Comparison of ENCODE assay signal across 13 cellular contexts in the genomic region with DNA sequence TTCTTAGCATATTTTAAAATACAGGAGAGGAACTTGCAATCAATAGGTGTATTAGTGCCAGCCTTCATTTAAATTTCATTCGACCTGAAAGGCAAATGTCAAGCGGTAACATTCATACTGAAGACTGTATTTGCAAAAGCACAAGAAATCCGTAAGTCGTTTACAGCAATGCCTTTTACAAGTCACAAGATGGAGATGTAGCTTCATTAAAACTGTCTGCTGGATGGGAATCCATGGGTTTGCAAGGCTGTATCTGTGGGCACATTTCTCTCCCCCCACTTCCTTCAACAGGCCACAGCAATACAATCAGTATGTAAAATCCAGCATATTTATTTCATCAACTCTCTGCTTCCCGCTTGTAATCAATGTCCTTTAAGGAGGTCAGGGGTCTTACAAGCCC.
DNase-seq lines count a peak whose midpoint lies in the region; ATAC-seq, FAIRE-seq and TF ChIP-seq lines count a peak whose summit lies in the region.
"Had no signal": no experiment of that assay in that cellular context is flagged by ENCODE, and none has a peak within 500 bp of the region (broad histone marks: within the 10 kb centered on the region; RNA-seq: fewer than 3 reads in every experiment).

No MANE protein-coding gene starts in this region.

- in situ Hi-C loops in K562 (cut with MboI): no loop called here

- DNase-seq in K562 (ENCODE audit: extremely low read depth in 1 of 4, low spot score in 3 of 4) (no peak), left kidney (ENCODE audit: low read depth, low spot score) (peak; percentile 54), substantia nigra (lab: John Stamatoyannopoulos, UW) (peak in 2 of 49 donors; percentile 20 to 26), OCI-M2 (lab: John Stamatoyannopoulos, UW; ENCODE audit: unreplicated experiment) (no peak), NCI-H69 (lab: John Stamatoyannopoulos, UW) (no peak), epidermal melanocyte (ENCODE audit: insufficient read length, low spot score) (no peak), occipital lobe (lab: John Stamatoyannopoulos, UW) (no peak)
- DNase-seq: activated B cell treated with CpG ODN at 0.5 μM for 24 hours, activated gamma-delta T cell, NCI-H1417 treated with DMSO at 0.1 percent for 48 hours had no signal

- TF ChIP-seq POLR2A in K562 (conservative IDR thresholded peaks at IDR 0.05): no peak

- peaks cover 5% of the 10 kb centered on the region for H3K36me3 ChIP-seq in K562 (ENCODE audit: control insufficient read depth, insufficient read depth, low read length)
- H3K36me3 ChIP-seq: HAP-1 had no signal

- no peak overlapping the region for H3K4me2 ChIP-seq in K562 (ENCODE audit: insufficient read depth, low read length)

- CTCF ChIA-PET in K562 (lab: Yijun Ruan, JAX; ENCODE audit: low intra/inter-chr PET ratio): interaction anchor here (1.3 to 1.6 kb wide), 2 partner anchors 206 to 384 kb away, joined by 3 to 5 read pairs; no protein-coding TSS in a partner anchor

- H3K9me1 ChIP-seq in K562 (ENCODE audit: control insufficient read depth, insufficient read depth, low read length): no peaks in the 10 kb centered on the region

- FAIRE-seq in K562 (lab: Jason Lieb, UNC): peak; percentile 51
- FAIRE-seq: kidney had no signal

- H3K27ac ChIP-seq in K562 (ENCODE audit: extremely low read depth, low read depth, low read length): no peak overlapping the region
- H3K27ac ChIP-seq in substantia nigra (ENCODE audit: low read depth, low read length, poor library complexity, severe bottlenecking): peak overlapping the region; percentile 10

- H3K9me3 ChIP-seq in K562 (replicated peaks; ENCODE audit: control insufficient read depth, insufficient read depth, low read depth, low read length): no peaks in the 10 kb centered on the region
- H3K9me3 ChIP-seq: HAP-1 had no signal

- no peaks in the 10 kb centered on the region; the same call in 2 of the 3 replicates for H3K79me2 ChIP-seq in K562 (ENCODE audit: control insufficient read depth, insufficient read depth, low read length)

- WGBS in K562 (ENCODE audit: insufficient coverage, low coverage, missing lambda C conversion rate): 88% methylated on average over 5 of the region's 5 CpGs

- TF ChIP-seq EP300 in Ishikawa (IDR thresholded peaks at IDR 0.05; ENCODE audit: borderline replicate concordance): no peak
- no peak for TF ChIP-seq EP300 in K562 (IDR thresholded peaks at IDR 0.05; ENCODE audit: low read length)

- POLR2A ChIA-PET in K562 (lab: Yijun Ruan, JAX): no interaction called here

- TF ChIP-seq CTCF in K562 (IDR thresholded peaks at IDR 0.05 in 2 of 3, conservative IDR thresholded peaks at IDR 0.05 in 1 of 3; ENCODE audit: insufficient read depth in 2 of 3, low read depth in 1 of 3, low read length in 3 of 3): peak in 2 of 3 experiments; percentile 19 to 46; a peak in 3 of 6 replicates

- TF ChIP-seq RAD21 in Ishikawa (IDR thresholded peaks at IDR 0.05; ENCODE audit: low read depth) (peak; percentile 18; the same call in 1 of the 2 replicates), K562 (CRISPR knock-in tag; conservative IDR thresholded peaks at IDR 0.05 in 1 of 2, IDR thresholded peaks at IDR 0.05 in 1 of 2) (peak in 1 of 2 experiments; percentile 32; a peak in 1 of 4 replicates)

- intact Hi-C loops in K562 (cut with micrococcal nuclease): no loop called here

- H3K9ac ChIP-seq in K562 (ENCODE audit: insufficient read depth in 1 of 2, low read depth in 2 of 2, low read length in 2 of 2): no peak overlapping the region

- H3K27me3 ChIP-seq in K562 (ENCODE audit: control insufficient read depth in 2 of 2, insufficient read depth in 2 of 2, low read length in 2 of 2): no peaks in the 10 kb centered on the region

- H4K20me1 ChIP-seq in K562 (replicated peaks; ENCODE audit: control insufficient read depth, insufficient read depth, low read length): no peaks in the 10 kb centered on the region

- H3K4me1 ChIP-seq in K562 (replicated peaks in 1 of 2; ENCODE audit: control insufficient read depth in 2 of 2, insufficient read depth in 2 of 2, low read length in 2 of 2): peaks cover 6 to 15% of the 10 kb centered on the region in 2 experiments; a peak in 4 of 5 replicates

- BruUV-seq in K562 (replicated peaks; lab: Mats Ljungman, UMichigan): no TSS peak

- no peak overlapping the region for H2AFZ ChIP-seq in K562 (ENCODE audit: low read depth, low read length)

- H3K4me3 ChIP-seq in K562: no peak overlapping the region
- H3K4me3 ChIP-seq: HAP-1 had no signal

- ATAC-seq in K562: no peak; the same call in 2 of the 3 replicates

TF ChIP-seq in Ishikawa, 13 proteins besides CTCF, POLR2A, EP300 and RAD21 (continues in another document):
- TF ChIP-seq TEAD4 (IDR thresholded peaks at IDR 0.05) (no peak), TCF12 (IDR thresholded peaks at IDR 0.05; ENCODE audit: low read depth) (no peak), NFIC (IDR thresholded peaks at IDR 0.05) (no peak), CEBPB (IDR thresholded peaks at IDR 0.05) (no peak), YY1 (IDR thresholded peaks at IDR 0.05; ENCODE audit: low read depth) (no peak), CREB1 (IDR thresholded peaks at IDR 0.05; ENCODE audit: low read depth) (no peak), TAF1 (IDR thresholded peaks at IDR 0.05; ENCODE audit: low read depth) (no peak), ZBTB7A (IDR thresholded peaks at IDR 0.05; ENCODE audit: low read depth) (no peak)
- TF ChIP-seq, protein P1, sequence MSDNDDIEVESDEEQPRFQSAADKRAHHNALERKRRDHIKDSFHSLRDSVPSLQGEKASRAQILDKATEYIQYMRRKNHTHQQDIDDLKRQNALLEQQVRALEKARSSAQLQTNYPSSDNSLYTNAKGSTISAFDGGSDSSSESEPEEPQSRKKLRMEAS (IDR thresholded peaks at IDR 0.05): no peak
- TF ChIP-seq, protein P2, sequence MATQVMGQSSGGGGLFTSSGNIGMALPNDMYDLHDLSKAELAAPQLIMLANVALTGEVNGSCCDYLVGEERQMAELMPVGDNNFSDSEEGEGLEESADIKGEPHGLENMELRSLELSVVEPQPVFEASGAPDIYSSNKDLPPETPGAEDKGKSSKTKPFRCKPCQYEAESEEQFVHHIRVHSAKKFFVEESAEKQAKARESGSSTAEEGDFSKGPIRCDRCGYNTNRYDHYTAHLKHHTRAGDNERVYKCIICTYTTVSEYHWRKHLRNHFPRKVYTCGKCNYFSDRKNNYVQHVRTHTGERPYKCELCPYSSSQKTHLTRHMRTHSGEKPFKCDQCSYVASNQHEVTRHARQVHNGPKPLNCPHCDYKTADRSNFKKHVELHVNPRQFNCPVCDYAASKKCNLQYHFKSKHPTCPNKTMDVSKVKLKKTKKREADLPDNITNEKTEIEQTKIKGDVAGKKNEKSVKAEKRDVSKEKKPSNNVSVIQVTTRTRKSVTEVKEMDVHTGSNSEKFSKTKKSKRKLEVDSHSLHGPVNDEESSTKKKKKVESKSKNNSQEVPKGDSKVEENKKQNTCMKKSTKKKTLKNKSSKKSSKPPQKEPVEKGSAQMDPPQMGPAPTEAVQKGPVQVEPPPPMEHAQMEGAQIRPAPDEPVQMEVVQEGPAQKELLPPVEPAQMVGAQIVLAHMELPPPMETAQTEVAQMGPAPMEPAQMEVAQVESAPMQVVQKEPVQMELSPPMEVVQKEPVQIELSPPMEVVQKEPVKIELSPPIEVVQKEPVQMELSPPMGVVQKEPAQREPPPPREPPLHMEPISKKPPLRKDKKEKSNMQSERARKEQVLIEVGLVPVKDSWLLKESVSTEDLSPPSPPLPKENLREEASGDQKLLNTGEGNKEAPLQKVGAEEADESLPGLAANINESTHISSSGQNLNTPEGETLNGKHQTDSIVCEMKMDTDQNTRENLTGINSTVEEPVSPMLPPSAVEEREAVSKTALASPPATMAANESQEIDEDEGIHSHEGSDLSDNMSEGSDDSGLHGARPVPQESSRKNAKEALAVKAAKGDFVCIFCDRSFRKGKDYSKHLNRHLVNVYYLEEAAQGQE (IDR thresholded peaks at IDR 0.05; ENCODE audit: low read depth): no peak

TF ChIP-seq in K562, 482 proteins besides CTCF, POLR2A, EP300 and RAD21:
- TF ChIP-seq XRCC4 (IDR thresholded peaks at IDR 0.05; ENCODE audit: extremely low read depth, insufficient read depth, insufficient read length): no peak
- TF ChIP-seq, protein P3, sequence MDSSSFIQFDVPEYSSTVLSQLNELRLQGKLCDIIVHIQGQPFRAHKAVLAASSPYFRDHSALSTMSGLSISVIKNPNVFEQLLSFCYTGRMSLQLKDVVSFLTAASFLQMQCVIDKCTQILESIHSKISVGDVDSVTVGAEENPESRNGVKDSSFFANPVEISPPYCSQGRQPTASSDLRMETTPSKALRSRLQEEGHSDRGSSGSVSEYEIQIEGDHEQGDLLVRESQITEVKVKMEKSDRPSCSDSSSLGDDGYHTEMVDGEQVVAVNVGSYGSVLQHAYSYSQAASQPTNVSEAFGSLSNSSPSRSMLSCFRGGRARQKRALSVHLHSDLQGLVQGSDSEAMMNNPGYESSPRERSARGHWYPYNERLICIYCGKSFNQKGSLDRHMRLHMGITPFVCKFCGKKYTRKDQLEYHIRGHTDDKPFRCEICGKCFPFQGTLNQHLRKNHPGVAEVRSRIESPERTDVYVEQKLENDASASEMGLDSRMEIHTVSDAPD (CRISPR knock-in tag; IDR thresholded peaks at IDR 0.05): no peak
- TF ChIP-seq, protein P4, sequence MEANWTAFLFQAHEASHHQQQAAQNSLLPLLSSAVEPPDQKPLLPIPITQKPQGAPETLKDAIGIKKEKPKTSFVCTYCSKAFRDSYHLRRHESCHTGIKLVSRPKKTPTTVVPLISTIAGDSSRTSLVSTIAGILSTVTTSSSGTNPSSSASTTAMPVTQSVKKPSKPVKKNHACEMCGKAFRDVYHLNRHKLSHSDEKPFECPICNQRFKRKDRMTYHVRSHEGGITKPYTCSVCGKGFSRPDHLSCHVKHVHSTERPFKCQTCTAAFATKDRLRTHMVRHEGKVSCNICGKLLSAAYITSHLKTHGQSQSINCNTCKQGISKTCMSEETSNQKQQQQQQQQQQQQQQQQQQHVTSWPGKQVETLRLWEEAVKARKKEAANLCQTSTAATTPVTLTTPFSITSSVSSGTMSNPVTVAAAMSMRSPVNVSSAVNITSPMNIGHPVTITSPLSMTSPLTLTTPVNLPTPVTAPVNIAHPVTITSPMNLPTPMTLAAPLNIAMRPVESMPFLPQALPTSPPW (CRISPR knock-in tag; IDR thresholded peaks at IDR 0.05): peak; percentile 27; the same call in 1 of the 2 replicates
- no peak for TF ChIP-seq ESRRA (IDR thresholded peaks at IDR 0.05; ENCODE audit: borderline replicate concordance, low read depth)
- TF ChIP-seq JUN (IDR thresholded peaks at IDR 0.05; ENCODE audit: borderline replicate concordance, low read depth, low read length): no peak
- TF ChIP-seq JUN (CRISPR knock-in tag; IDR thresholded peaks at IDR 0.05; ENCODE audit: borderline replicate concordance): no peak
- TF ChIP-seq SAFB2 (IDR thresholded peaks at IDR 0.05; ENCODE audit: borderline replicate concordance, low read depth, low read length, severe bottlenecking): no peak
- TF ChIP-seq U2AF1 (optimal IDR thresholded peaks at IDR 0.05; ENCODE audit: low read depth, low read length): no peak
- TF ChIP-seq KLF6 (CRISPR knock-in tag; IDR thresholded peaks at IDR 0.05; ENCODE audit: borderline replicate concordance): no peak
- no peak for TF ChIP-seq TCF7L2 (IDR thresholded peaks at IDR 0.05; ENCODE audit: low read depth, low read length)
